ENCODE assay signal across 17 cellular contexts in genomic region chr11:31974737-31975136, GRCh38.
DNase-seq lines count a peak whose midpoint lies in the region; ATAC-seq and TF ChIP-seq lines count a peak whose summit lies in the region.
"Had no signal": no experiment of that assay in that cellular context is flagged by ENCODE, and none has a peak within 500 bp of the region (broad histone marks: within the 10 kb centered on the region; RNA-seq: fewer than 3 reads in every experiment).

No MANE protein-coding gene starts in this region.

- ATAC-seq in RWPE2 (ENCODE audit: low read depth) (peak; percentile 98), GM19463 (IDR thresholded peaks at IDR 0.05; ENCODE audit: unreplicated experiment) (no peak)

- H3K4me1 ChIP-seq in RWPE2 (ENCODE audit: insufficient read depth, poor library complexity, severe bottlenecking) (peaks cover 7% of the 10 kb centered on the region), fibroblast of lung (ENCODE audit: control insufficient read depth, extremely low read depth, insufficient read depth, low read length) (peaks cover 3% of the 10 kb centered on the region), tibial artery (no peaks in the 10 kb centered on the region)
- H3K4me1 ChIP-seq: tibial nerve had no signal

- intact Hi-C loops in tibial artery (cut with DNase I; ENCODE audit: low total_unique reads), result no loop called here

- no peaks in the 10 kb centered on the region for H3K36me3 ChIP-seq in RWPE2 (ENCODE audit: low read depth)
- no peaks in the 10 kb centered on the region for H3K36me3 ChIP-seq in fibroblast of lung (ENCODE audit: control insufficient read depth, insufficient read depth, low read length)
- H3K36me3 ChIP-seq in tibial artery, result no peaks in the 10 kb centered on the region
- H3K36me3 ChIP-seq: cardiac muscle cell, tibial nerve had no signal

- H2AFZ ChIP-seq in fibroblast of lung (ENCODE audit: low read length), result no peak overlapping the region

- H3K4me2 ChIP-seq in fibroblast of lung (ENCODE audit: extremely low read depth, insufficient read depth, low read length), result peak overlapping the region; percentile 42

- no peaks in the 10 kb centered on the region for H4K20me1 ChIP-seq in fibroblast of lung (ENCODE audit: control insufficient read depth, extremely low read depth, insufficient read depth, low read length)

- H3K9me3 ChIP-seq in RWPE2 (ENCODE audit: severe bottlenecking) (no peaks in the 10 kb centered on the region), fibroblast of lung (ENCODE audit: control insufficient read depth, insufficient read depth, low read depth, low read length) (no peaks in the 10 kb centered on the region), tibial artery (no peaks in the 10 kb centered on the region)
- H3K9me3 ChIP-seq: tibial nerve had no signal

- H3K79me2 ChIP-seq in fibroblast of lung (ENCODE audit: control insufficient read depth, insufficient read depth, low read length), result no peaks in the 10 kb centered on the region

- H3K4me3 ChIP-seq in RWPE2 (ENCODE audit: severe bottlenecking) (no peak overlapping the region), fibroblast of lung (replicated peaks in 1 of 4; ENCODE audit: control extremely low read depth in 1 of 4, insufficient read depth in 1 of 4, low read depth in 3 of 4, low read length in 4 of 4) (no peak overlapping the region), tibial artery (no peak overlapping the region)
- H3K4me3 ChIP-seq: cardiac muscle cell, tibial nerve had no signal

- H3K27ac ChIP-seq in RWPE2 (ENCODE audit: poor library complexity, severe bottlenecking) (no peak overlapping the region), fibroblast of lung (ENCODE audit: insufficient read depth, low read length) (no peak overlapping the region), tibial artery (no peak overlapping the region)
- H3K27ac ChIP-seq: 22Rv1, cardiac muscle cell, tibial nerve had no signal

- peak; percentile 4 for DNase-seq in DMS 273 (lab: John Stamatoyannopoulos, UW; ENCODE audit: unreplicated experiment)
- DNase-seq in DMS 273 treated with DMSO at 0.1 percent for 48 hours (lab: John Stamatoyannopoulos, UW), result no peak
- DNase-seq in RWPE2 (ENCODE audit: low spot score), result peak; percentile 73
- DNase-seq in fibroblast of lung (ENCODE audit: low read depth in 2 of 2), result peak; percentile 64 to 93
- peak; percentile 88 for DNase-seq in stromal cell of bone marrow (ENCODE audit: low read depth)
- DNase-seq in cerebellar nuclear complex (lab: John Stamatoyannopoulos, UW), result no peak
- no peak for DNase-seq in tibial artery
- DNase-seq: activated gamma-delta T cell, GOT3, mesendoderm, NCI-H1105 treated with DMSO at 0.1 percent for 48 hours, NCI-H524 treated with DMSO at 0.1 percent for 48 hours, SIG-M5 had no signal

- no peak overlapping the region for H3K9ac ChIP-seq in fibroblast of lung (ENCODE audit: insufficient read depth, low read length)

- H3K27me3 ChIP-seq in RWPE2 (ENCODE audit: insufficient read depth, poor library complexity, severe bottlenecking), result no peaks in the 10 kb centered on the region
- H3K27me3 ChIP-seq in fibroblast of lung (ENCODE audit: control insufficient read depth, insufficient read depth, low read length), result no peaks in the 10 kb centered on the region
- H3K27me3 ChIP-seq in tibial artery, result peaks cover 0 to 4% of the 10 kb centered on the region in 2 donors
- H3K27me3 ChIP-seq: tibial nerve had no signal

- no peak for TF ChIP-seq CTCF in RWPE2 (IDR thresholded peaks at IDR 0.05; ENCODE audit: poor library complexity, severe bottlenecking)
- TF ChIP-seq CTCF in fibroblast of lung (conservative IDR thresholded peaks at IDR 0.05 in 1 of 2, IDR thresholded peaks at IDR 0.05 in 1 of 2; ENCODE audit: low read depth in 1 of 2, low read length in 2 of 2), result no peak
- no peak for TF ChIP-seq CTCF in tibial artery (IDR thresholded peaks at IDR 0.05)

Comparison
In these comparisons a context has a peak if more than half of its experiments do, and no peak if none do; other contexts are left out.
1. DNase-seq: peak in DMS 273 (single experiment), RWPE2 (single experiment), fibroblast of lung (2 of 2) and stromal cell of bone marrow (single experiment); none in DMS 273 treated with DMSO at 0.1 percent for 48 hours (single experiment), cerebellar nuclear complex (0 of 2) and tibial artery (0 of 2).